ENCODE assay signal across 9 cellular contexts in genomic region chr18:76518073-76518472, GRCh38. TPM values are rescaled to one million over a fixed set of nuclear protein-coding genes. Genes with fewer than 3 reads are reported as not detected.
DNase-seq lines count a peak whose midpoint lies in the region; ATAC-seq, FAIRE-seq and TF ChIP-seq lines count a peak whose summit lies in the region.
"Had no signal": no experiment of that assay in that cellular context is flagged by ENCODE, and none has a peak within 500 bp of the region (broad histone marks: within the 10 kb centered on the region; RNA-seq: fewer than 3 reads in every experiment).

No MANE protein-coding gene starts in this region.

- intact Hi-C loops in activated CD4-positive, alpha-beta T cell treated with anti-CD3 and anti-CD28 coated beads for 36 hours (cut with DNase I, micrococcal nuclease), result no loop called here
- intact Hi-C loops in pancreas (cut with DNase I), result no loop called here

- H3K9ac ChIP-seq in iPS-15b (ENCODE audit: low read depth, low read length), result no peak overlapping the region

- H3K36me3 ChIP-seq in iPS-15b (ENCODE audit: control insufficient read depth, insufficient read depth, low read length) (no peaks in the 10 kb centered on the region), pancreas (no peaks in the 10 kb centered on the region)

- TF ChIP-seq CTCF in pancreas (IDR thresholded peaks at IDR 0.05), result no peak
- TF ChIP-seq CTCF in GM20000 (IDR thresholded peaks at IDR 0.05; ENCODE audit: extremely low read depth, missing control alignments), result no peak

- H3K36me3 Mint-ChIP-seq in activated CD4-positive, alpha-beta T cell treated with anti-CD3 and anti-CD28 coated beads for 36 hours (ENCODE audit: low read depth), result no peaks in the 10 kb centered on the region
- H3K36me3 Mint-ChIP-seq in T-cell, result no peaks in the 10 kb centered on the region
- H3K36me3 Mint-ChIP-seq in stimulated activated naive B cell treated with anti-CD40 and anti-IgM and Interleukin-4, amounts not matched to agents 10 μg/mL and 1 μg/mL and 100 μg/mL, for 72 hours, result no peaks in the 10 kb centered on the region

- 61 to 75% methylated on average over 5 of the region's 5 CpGs for WGBS in pancreas, 2 donors

- peaks cover 25% of the 10 kb centered on the region for H3K27me3 ChIP-seq in iPS-15b (ENCODE audit: control insufficient read depth, insufficient read depth, low read length)
- peaks cover 0 to 13% (median 0%) of the 10 kb centered on the region in 4 donors for H3K27me3 ChIP-seq in pancreas

- H3K4me1 Mint-ChIP-seq in activated CD4-positive, alpha-beta T cell treated with anti-CD3 and anti-CD28 coated beads for 36 hours, result peaks cover 11% of the 10 kb centered on the region
- H3K4me1 Mint-ChIP-seq in T-cell, result peaks cover 15 to 20% (median 16%) of the 10 kb centered on the region in 3 donors
- H3K4me1 Mint-ChIP-seq in stimulated activated naive B cell treated with anti-CD40 and anti-IgM and Interleukin-4, amounts not matched to agents 10 μg/mL and 1 μg/mL and 100 μg/mL, for 72 hours, result peaks cover 11 to 18% of the 10 kb centered on the region in 2 donors

- no peak for DNase-seq in activated CD4-positive, alpha-beta T cell treated with anti-CD3 and anti-CD28 coated beads for 36 hours
- no peak for DNase-seq in activated CD4-positive, alpha-beta T cell treated with anti-CD3 and anti-CD28 coated beads for 4 hours
- DNase-seq in T-cell, result no peak
- no peak for DNase-seq in stimulated activated naive B cell treated with anti-CD40 and anti-IgM and Interleukin-4, amounts not matched to agents 10 μg/mL and 1 μg/mL and 100 μg/mL, for 72 hours
- no peak for DNase-seq in pancreas
- no peak for DNase-seq in GM20000 (ENCODE audit: low spot score)
- DNase-seq: NCI-H187 had no signal

- no peak overlapping the region for H3K27ac Mint-ChIP-seq in activated CD4-positive, alpha-beta T cell treated with anti-CD3 and anti-CD28 coated beads for 36 hours
- H3K27ac Mint-ChIP-seq in T-cell, result peak overlapping the region; percentile 21 to 25
- no peak overlapping the region for H3K27ac Mint-ChIP-seq in stimulated activated naive B cell treated with anti-CD40 and anti-IgM and Interleukin-4, amounts not matched to agents 10 μg/mL and 1 μg/mL and 100 μg/mL, for 72 hours

- CTCF ChIA-PET in activated CD4-positive, alpha-beta T cell treated with anti-CD3 and anti-CD28 coated beads for 36 hours (lab: Charles Lee), result interaction anchor here (0.9 kb wide), 1 partner anchor 194 kb away, joined by 3 read pairs; no protein-coding TSS in a partner anchor
- CTCF ChIA-PET in T-cell (lab: Charles Lee), result no interaction called here

- no peak overlapping the region for H3K27ac ChIP-seq in pancreas

- ATAC-seq in activated CD4-positive, alpha-beta T cell treated with anti-CD3 and anti-CD28 coated beads for 36 hours, result no peak
- ATAC-seq in T-cell (replicated peaks in 1 of 4), result peak in 1 of 4 experiments; percentile 35
- no peak for ATAC-seq in stimulated activated naive B cell treated with anti-CD40 and anti-IgM and Interleukin-4, amounts not matched to agents 10 μg/mL and 1 μg/mL and 100 μg/mL, for 72 hours (replicated peaks)
- ATAC-seq in HG03571 (IDR thresholded peaks at IDR 0.05; ENCODE audit: unreplicated experiment), result no peak
- no peak for ATAC-seq in pancreas

- peak overlapping the region; percentile 47 for H3K4me3 Mint-ChIP-seq in activated CD4-positive, alpha-beta T cell treated with anti-CD3 and anti-CD28 coated beads for 36 hours
- peak overlapping the region; percentile 71 to 76 (median 72) for H3K4me3 Mint-ChIP-seq in T-cell
- peak overlapping the region; percentile 80 to 85 for H3K4me3 Mint-ChIP-seq in stimulated activated naive B cell treated with anti-CD40 and anti-IgM and Interleukin-4, amounts not matched to agents 10 μg/mL and 1 μg/mL and 100 μg/mL, for 72 hours

- H3K4me1 ChIP-seq in iPS-15b (ENCODE audit: control insufficient read depth, insufficient read depth, low read length) (peaks cover 6% of the 10 kb centered on the region), pancreas (no peaks in the 10 kb centered on the region)

- FAIRE-seq in pancreas (lab: Jason Lieb, UNC), result no peak

- H3K9me3 Mint-ChIP-seq in activated CD4-positive, alpha-beta T cell treated with anti-CD3 and anti-CD28 coated beads for 36 hours (ENCODE audit: low read depth), result no peaks in the 10 kb centered on the region
- H3K9me3 Mint-ChIP-seq in T-cell, result no peaks in the 10 kb centered on the region
- H3K9me3 Mint-ChIP-seq in stimulated activated naive B cell treated with anti-CD40 and anti-IgM and Interleukin-4, amounts not matched to agents 10 μg/mL and 1 μg/mL and 100 μg/mL, for 72 hours, result no peaks in the 10 kb centered on the region

- POLR2A ChIA-PET in activated CD4-positive, alpha-beta T cell treated with anti-CD3 and anti-CD28 coated beads for 36 hours (lab: Charles Lee), result no interaction called here
- POLR2A ChIA-PET in T-cell (lab: Charles Lee), result no interaction called here

- H3K27me3 Mint-ChIP-seq in activated CD4-positive, alpha-beta T cell treated with anti-CD3 and anti-CD28 coated beads for 36 hours, result peaks cover 24% of the 10 kb centered on the region
- peaks cover 35 to 37% of the 10 kb centered on the region in 2 donors for H3K27me3 Mint-ChIP-seq in T-cell
- H3K27me3 Mint-ChIP-seq in stimulated activated naive B cell treated with anti-CD40 and anti-IgM and Interleukin-4, amounts not matched to agents 10 μg/mL and 1 μg/mL and 100 μg/mL, for 72 hours, result peaks cover 10 to 24% of the 10 kb centered on the region in 2 donors

- H3K4me3 ChIP-seq in iPS-15b (ENCODE audit: low read depth, low read length), result peak overlapping the region; percentile 59
- peak overlapping the region in 1 of 4 donors; percentile 19 for H3K4me3 ChIP-seq in pancreas

- H3K9me3 ChIP-seq in iPS-15b (ENCODE audit: control insufficient read depth, insufficient read depth, low read length) (no peaks in the 10 kb centered on the region), pancreas (no peaks in the 10 kb centered on the region)

RNA-seq across cellular contexts. Expression of gene ZNF516, which starts 23.0 kb away (rescaled TPM):
- 1 to 10 TPM; 6.8 to 9.9 TPM for total RNA-seq in activated CD4-positive, alpha-beta T cell treated with anti-CD3 and anti-CD28 coated beads for 36 hours
- 10 to 100 TPM; 22.0 to 31.8 (median 25.7) TPM for total RNA-seq in T-cell
- total RNA-seq in pancreas, result 10 to 100 TPM; 10.3 to 21.3 (median 14.1) TPM
- 1 to 10 TPM; 5.4 to 9.3 TPM for polyA plus RNA-seq in pancreas

Comparison
In these comparisons a context has a peak if more than half of its experiments do, and no peak if none do; other contexts are left out.
1. H3K27ac Mint-ChIP-seq: peak in T-cell (2 of 2); none in activated CD4-positive, alpha-beta T cell treated with anti-CD3 and anti-CD28 coated beads for 36 hours (single experiment) and stimulated activated naive B cell treated with anti-CD40 and anti-IgM and Interleukin-4, amounts not matched to agents 10 μg/mL and 1 μg/mL and 100 μg/mL, for 72 hours (single experiment).
2. Peak in every context shown above with its lines, with median percentiles within 50 percentile points of each other: H3K4me3 Mint-ChIP-seq.